In the genomic region with DNA sequence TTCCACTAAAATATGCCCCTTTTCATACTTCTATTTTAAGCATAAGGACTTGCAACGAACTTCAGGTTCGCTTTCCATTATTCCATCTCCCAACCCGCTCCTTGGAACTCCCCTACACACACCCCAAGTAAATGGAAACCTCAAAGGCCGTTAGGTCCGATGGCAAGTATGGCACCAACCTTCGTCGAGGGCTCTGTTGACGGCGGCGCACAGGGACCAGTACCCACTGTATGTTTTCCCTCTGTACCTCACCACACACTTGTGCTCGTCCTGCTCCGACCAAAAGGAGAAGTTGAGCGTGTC, we compare ENCODE assay signal across 8 cellular contexts. TPM values are rescaled to one million over a fixed set of nuclear protein-coding genes. Genes with fewer than 3 reads are reported as not detected.
DNase-seq lines count a peak whose midpoint lies in the region; ATAC-seq, FAIRE-seq and TF ChIP-seq lines count a peak whose summit lies in the region.

No MANE protein-coding gene starts in this region.

- peak overlapping the region; percentile 48 for H3K27ac ChIP-seq in PC-3 (ENCODE audit: low read length)
- peak overlapping the region; percentile 64 for H3K27ac ChIP-seq in effector memory CD4-positive, alpha-beta T cell (ENCODE audit: insufficient read depth, low read length, poor library complexity, severe bottlenecking)

- intact Hi-C loops in PC-3 (cut with micrococcal nuclease), result no loop called here

- no peak for TF ChIP-seq POLR2A in H54 (IDR thresholded peaks at IDR 0.05; ENCODE audit: low read depth, low read length)

- peak overlapping the region; percentile 92 for H3K27ac Mint-ChIP-seq in activated CD8-positive, alpha-beta memory T cell treated with anti-CD3 and anti-CD28 coated beads, Interleukin-2, amount 10 ng/mL, durations not matched to agents 7 days and 5 days
- peak overlapping the region; percentile 73 to 96 (median 88) for H3K27ac Mint-ChIP-seq in nephron

- H3K4me3 Mint-ChIP-seq in activated CD8-positive, alpha-beta memory T cell treated with anti-CD3 and anti-CD28 coated beads, Interleukin-2, amount 10 ng/mL, durations not matched to agents 7 days and 5 days, result peak overlapping the region; percentile 96
- peak overlapping the region; percentile 91 to 93 (median 92) for H3K4me3 Mint-ChIP-seq in nephron

- H3K4me3 ChIP-seq in PC-3 (ENCODE audit: low read length), result peak overlapping the region; percentile 77
- H3K4me3 ChIP-seq in effector memory CD4-positive, alpha-beta T cell (ENCODE audit: insufficient read depth, low read depth, low read length, poor library complexity, severe bottlenecking), result peak overlapping the region; percentile 77

- H3K9me3 ChIP-seq in PC-3 (ENCODE audit: low read length), result no peaks in the 10 kb centered on the region
- no peaks in the 10 kb centered on the region for H3K9me3 ChIP-seq in effector memory CD4-positive, alpha-beta T cell (ENCODE audit: control insufficient read depth, low read length)

- peak overlapping the region; percentile 93 for H3K4me2 ChIP-seq in PC-3 (ENCODE audit: low read length)

- H3K79me2 ChIP-seq in PC-3 (ENCODE audit: low read length), result peaks cover 4% of the 10 kb centered on the region; the same call in 1 of the 2 replicates

- peaks cover 28% of the 10 kb centered on the region for H3K4me1 ChIP-seq in PC-3 (ENCODE audit: insufficient read depth, low read length)
- no peaks in the 10 kb centered on the region for H3K4me1 ChIP-seq in effector memory CD4-positive, alpha-beta T cell (ENCODE audit: control insufficient read depth, insufficient read depth, low read length, poor library complexity, severe bottlenecking)

- TF ChIP-seq CTCF in PC-3 (conservative IDR thresholded peaks at IDR 0.05; ENCODE audit: low read depth, low read length) (no peak), nephron (IDR thresholded peaks at IDR 0.05; ENCODE audit: unreplicated experiment in 3 of 3) (no peak)

- peak overlapping the region; percentile 84 for H3K9ac ChIP-seq in PC-3 (ENCODE audit: low read length)

- H2AFZ ChIP-seq in PC-3 (ENCODE audit: low read length), result peak overlapping the region; percentile 97

- CTCF ChIA-PET in activated CD8-positive, alpha-beta memory T cell treated with anti-CD3 and anti-CD28 coated beads, Interleukin-2, amount 10 ng/mL, durations not matched to agents 7 days and 5 days (lab: Charles Lee), result interaction anchor here (1.0 kb wide), 1 partner anchor 35 kb away, joined by 4 read pairs; a partner anchor contains a TSS
- CTCF ChIA-PET in PC-3 (lab: Charles Lee), result no interaction called here

- H4K20me1 ChIP-seq in PC-3 (ENCODE audit: low read length), result no peaks in the 10 kb centered on the region

- no peaks in the 10 kb centered on the region for H3K36me3 ChIP-seq in PC-3 (ENCODE audit: low read depth, low read length)
- no peaks in the 10 kb centered on the region for H3K36me3 ChIP-seq in effector memory CD4-positive, alpha-beta T cell (ENCODE audit: control insufficient read depth, insufficient read depth, low read length)

- POLR2A ChIA-PET in PC-3 (lab: Charles Lee; ENCODE audit: unreplicated experiment), result no interaction called here

- H3K4me1 Mint-ChIP-seq in activated CD8-positive, alpha-beta memory T cell treated with anti-CD3 and anti-CD28 coated beads, Interleukin-2, amount 10 ng/mL, durations not matched to agents 7 days and 5 days, result peaks cover 22% of the 10 kb centered on the region
- H3K4me1 Mint-ChIP-seq in nephron, result peaks cover 12% of the 10 kb centered on the region

- no peaks in the 10 kb centered on the region for H3K27me3 ChIP-seq in PC-3 (ENCODE audit: low read length)
- no peaks in the 10 kb centered on the region for H3K27me3 ChIP-seq in effector memory CD4-positive, alpha-beta T cell (replicated peaks; ENCODE audit: control insufficient read depth, insufficient read depth, low read length, poor library complexity, severe bottlenecking)

- no peak for DNase-seq in activated CD8-positive, alpha-beta memory T cell treated with anti-CD3 and anti-CD28 coated beads, Interleukin-2, amount 10 ng/mL, durations not matched to agents 7 days and 5 days
- DNase-seq in activated CD8-positive, alpha-beta memory T cell treated with anti-CD3 and anti-CD28 coated beads, Interleukin-2, amount 50 U/mL, for 4 hours, result no peak
- no peak for DNase-seq in PC-3
- DNase-seq in effector memory CD4-positive, alpha-beta T cell, result no peak
- no peak for DNase-seq in GM03348 (ENCODE audit: low spot score)
- DNase-seq in dedifferentiated amniotic fluid mesenchymal stem cell (ENCODE audit: extremely low spot score), result no peak
- DNase-seq in H54 (ENCODE audit: insufficient read length, low spot score), result no peak

- H3F3A ChIP-seq in PC-3 (ENCODE audit: low read length, unreplicated experiment), result no peaks in the 10 kb centered on the region

- no peaks in the 10 kb centered on the region for H3K9me2 ChIP-seq in PC-3 (replicated peaks; ENCODE audit: low read length)

- FAIRE-seq in H54 (lab: Jason Lieb, UNC), result no peak

- no TSS peak for BruUV-seq in PC-3 (replicated peaks; lab: Mats Ljungman, UMichigan)

- no peaks in the 10 kb centered on the region for H3K9me3 Mint-ChIP-seq in activated CD8-positive, alpha-beta memory T cell treated with anti-CD3 and anti-CD28 coated beads, Interleukin-2, amount 10 ng/mL, durations not matched to agents 7 days and 5 days (ENCODE audit: low read depth)
- H3K9me3 Mint-ChIP-seq in nephron, result no peaks in the 10 kb centered on the region

- H3K36me3 Mint-ChIP-seq in activated CD8-positive, alpha-beta memory T cell treated with anti-CD3 and anti-CD28 coated beads, Interleukin-2, amount 10 ng/mL, durations not matched to agents 7 days and 5 days, result peaks cover 10% of the 10 kb centered on the region
- peaks cover 4% of the 10 kb centered on the region for H3K36me3 Mint-ChIP-seq in nephron (ENCODE audit: low read depth)

- H3K27me3 Mint-ChIP-seq in activated CD8-positive, alpha-beta memory T cell treated with anti-CD3 and anti-CD28 coated beads, Interleukin-2, amount 10 ng/mL, durations not matched to agents 7 days and 5 days, result no peaks in the 10 kb centered on the region
- H3K27me3 Mint-ChIP-seq in nephron (ENCODE audit: low read depth), result peaks cover 3% of the 10 kb centered on the region

- peak; percentile 60 for ATAC-seq in activated CD8-positive, alpha-beta memory T cell treated with anti-CD3 and anti-CD28 coated beads, Interleukin-2, amount 10 ng/mL, durations not matched to agents 7 days and 5 days
- no peak for ATAC-seq in PC-3

RNA-seq across cellular contexts. Expression of a gene that starts 24.1 kb away (rescaled TPM):
- 100 to 1,000 TPM; 550 to 781 TPM for total RNA-seq in activated CD8-positive, alpha-beta memory T cell treated with anti-CD3 and anti-CD28 coated beads, Interleukin-2, amount 10 ng/mL, durations not matched to agents 7 days and 5 days
- 550 and 583 TPM in 2 replicates for total RNA-seq in PC-3 (2014; rRNA removed)

RNA-seq across cellular contexts. Expression of a gene that starts 24.7 kb away (rescaled TPM):
- 10 to 100 TPM; 24.9 to 25.5 TPM for total RNA-seq in activated CD8-positive, alpha-beta memory T cell treated with anti-CD3 and anti-CD28 coated beads, Interleukin-2, amount 10 ng/mL, durations not matched to agents 7 days and 5 days
- 5.0 and 6.2 TPM in 2 replicates for total RNA-seq in PC-3 (2014; rRNA removed)

RNA-seq across cellular contexts. Expression of a gene that starts 34.7 kb away (rescaled TPM):
- 1 to 10 TPM; 2.0 to 2.2 TPM for total RNA-seq in activated CD8-positive, alpha-beta memory T cell treated with anti-CD3 and anti-CD28 coated beads, Interleukin-2, amount 10 ng/mL, durations not matched to agents 7 days and 5 days
- 2.2 and 3.2 TPM in 2 replicates for total RNA-seq in PC-3 (2014; rRNA removed)
